Comparison of ENCODE assay signal across 8 cellular contexts in the genomic region with DNA sequence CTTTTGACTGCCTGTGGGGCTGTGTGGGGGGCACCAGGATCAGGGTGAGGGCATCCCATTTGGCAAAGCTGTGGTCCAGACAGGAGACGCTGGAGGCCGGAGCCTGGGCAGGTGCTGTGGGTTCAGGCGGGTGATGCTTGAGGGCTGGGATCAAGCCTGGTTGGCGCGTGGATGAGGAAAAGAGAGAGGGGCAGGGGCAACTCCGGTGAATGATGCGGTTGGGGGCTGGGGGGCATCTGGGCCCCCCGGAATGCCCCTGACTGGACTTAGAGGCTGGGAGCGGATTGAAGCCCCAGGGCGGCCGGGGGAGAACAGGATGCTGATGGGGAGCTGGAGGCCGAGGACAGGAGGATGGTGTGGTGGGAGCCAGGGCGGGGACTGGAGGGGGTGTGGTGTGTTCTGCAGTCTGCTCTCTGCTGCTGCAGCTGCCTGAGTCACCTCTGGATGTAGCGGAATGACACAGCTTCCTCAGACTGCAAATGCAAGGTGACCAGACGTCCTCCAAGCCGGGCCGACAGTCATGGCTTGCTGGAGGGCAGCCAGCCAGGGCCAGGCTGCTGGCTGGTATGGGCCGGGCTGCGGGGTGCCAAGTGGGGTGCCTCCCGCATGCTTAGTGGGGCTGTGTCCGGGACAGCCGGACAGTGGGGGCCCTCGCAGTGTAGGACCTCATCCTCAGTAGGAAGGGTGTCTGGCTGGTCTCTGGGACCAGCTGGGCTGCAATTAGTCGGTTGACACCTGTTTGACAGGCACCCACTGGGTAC. TPM values are rescaled to one million over a fixed set of nuclear protein-coding genes. Genes with fewer than 3 reads are reported as not detected.
DNase-seq lines count a peak whose midpoint lies in the region; ATAC-seq, FAIRE-seq and TF ChIP-seq lines count a peak whose summit lies in the region.

No MANE protein-coding gene starts in this region.

- H3K4me3 Mint-ChIP-seq in activated B cell treated with CpG ODN at 0.5 μM for 24 hours: peak overlapping the region; percentile 87

- DNase-seq in AG10803 (ENCODE audit: low read depth): peak; percentile 87
- DNase-seq in H54 (ENCODE audit: insufficient read length, low spot score): peak; percentile 100
- DNase-seq in activated B cell treated with CpG ODN at 0.5 μM for 24 hours: no peak
- DNase-seq in esophagus squamous epithelium (lab: John Stamatoyannopoulos, UW): no peak
- no peak for DNase-seq in DMS79 treated with DMSO at 0.1 percent for 48 hours (lab: John Stamatoyannopoulos, UW)
- no peak for DNase-seq in KBM-7
- no peak for DNase-seq in iPS-NIHi11 (ENCODE audit: low spot score)

- in situ Hi-C loops in KBM-7 (cut with MboI; ENCODE audit: low pct_unique_long_range_greater_than_20kb, low sequenced_read_pairs): no loop called here

- peak overlapping the region; percentile 96 to 99 (median 98) for H3K27ac ChIP-seq in esophagus squamous epithelium
- H3K27ac ChIP-seq in parathyroid adenoma: peak overlapping the region; percentile 75

- H3K27me3 ChIP-seq in esophagus squamous epithelium: no peaks in the 10 kb centered on the region
- no peaks in the 10 kb centered on the region for H3K27me3 ChIP-seq in parathyroid adenoma (ENCODE audit: control insufficient read depth, insufficient read depth, low read length)

- no peaks in the 10 kb centered on the region for H3K9me3 ChIP-seq in esophagus squamous epithelium
- H3K9me3 ChIP-seq in parathyroid adenoma (ENCODE audit: control insufficient read depth, low read length): no peaks in the 10 kb centered on the region

- peak overlapping the region; percentile 87 for H3K27ac Mint-ChIP-seq in activated B cell treated with CpG ODN at 0.5 μM for 24 hours

- H3K27me3 Mint-ChIP-seq in activated B cell treated with CpG ODN at 0.5 μM for 24 hours: no peaks in the 10 kb centered on the region

- TF ChIP-seq CTCF in AG10803 (conservative IDR thresholded peaks at IDR 0.05; ENCODE audit: low read length) (no peak), activated B cell treated with CpG ODN at 0.5 μM for 24 hours (IDR thresholded peaks at IDR 0.05) (no peak), esophagus squamous epithelium (IDR thresholded peaks at IDR 0.05) (no peak), parathyroid adenoma (IDR thresholded peaks at IDR 0.05) (no peak)

- H3K36me3 Mint-ChIP-seq in activated B cell treated with CpG ODN at 0.5 μM for 24 hours (ENCODE audit: low read depth): peaks cover 20% of the 10 kb centered on the region

- H3K4me1 Mint-ChIP-seq in activated B cell treated with CpG ODN at 0.5 μM for 24 hours: peaks cover 34% of the 10 kb centered on the region

- CTCF ChIA-PET in activated B cell treated with CpG ODN at 0.5 μM for 24 hours (lab: Charles Lee): no interaction called here

- H3K36me3 ChIP-seq in esophagus squamous epithelium: peaks cover 0 to 19% (median 5%) of the 10 kb centered on the region in 3 donors
- H3K36me3 ChIP-seq in parathyroid adenoma (ENCODE audit: control insufficient read depth, insufficient read depth, low read length): no peaks in the 10 kb centered on the region

- peak; percentile 41 for ATAC-seq in activated B cell treated with CpG ODN at 0.5 μM for 24 hours (ENCODE audit: low read depth)

- H3K4me1 ChIP-seq in esophagus squamous epithelium (peaks cover 54 to 82% (median 58%) of the 10 kb centered on the region in 3 donors), parathyroid adenoma (peaks cover 22% of the 10 kb centered on the region)

- H3K9me3 Mint-ChIP-seq in activated B cell treated with CpG ODN at 0.5 μM for 24 hours: no peaks in the 10 kb centered on the region

- POLR2A ChIA-PET in activated B cell treated with CpG ODN at 0.5 μM for 24 hours (lab: Charles Lee): interaction anchor here (0.6 to 3.3 kb wide), 5 partner anchors 21 to 717 kb away, joined by 3 to 31 read pairs (median 5); partner anchors contain the start of gene INTS1

- H3K9ac ChIP-seq in parathyroid adenoma: no peak overlapping the region

- TF ChIP-seq POLR2A in H54 (IDR thresholded peaks at IDR 0.05; ENCODE audit: low read depth, low read length) (peak; percentile 41; the same call in 1 of the 2 replicates), esophagus squamous epithelium (IDR thresholded peaks at IDR 0.05) (no peak)

- no peak overlapping the region for H2AFZ ChIP-seq in parathyroid adenoma

- WGBS in esophagus squamous epithelium, 2 donors: 40 to 59% methylated on average over 14 to 17 of the region's 24 CpGs

- intact Hi-C loops in activated B cell treated with CpG ODN at 0.5 μM for 24 hours (cut with micrococcal nuclease) (loop anchor here (2.0 to 10.0 kb wide), 2 partner anchors 75 to 299 kb away; partner anchors contain the start of genes MICALL2 and UNCX), esophagus squamous epithelium (cut with DNase I) (no loop called here)

- peak overlapping the region; percentile 76 for H3K4me3 ChIP-seq in AG10803 (ENCODE audit: low read length)
- peak overlapping the region in 3 of 4 donors; percentile 70 to 93 (median 71) for H3K4me3 ChIP-seq in esophagus squamous epithelium
- no peak overlapping the region for H3K4me3 ChIP-seq in parathyroid adenoma (ENCODE audit: low read depth, low read length)

- H3K4me2 ChIP-seq in parathyroid adenoma (ENCODE audit: low read length): no peak overlapping the region

- peak; percentile 67 for FAIRE-seq in H54 (lab: Jason Lieb, UNC)

- peaks cover 5% of the 10 kb centered on the region for H3K79me2 ChIP-seq in parathyroid adenoma

RNA-seq across cellular contexts. Expression of gene MAFK, which starts 3.2 kb away (rescaled TPM):
- total RNA-seq in activated B cell treated with CpG ODN at 0.5 μM for 24 hours (30.3 and 38.5 TPM in 2 replicates), esophagus squamous epithelium (10 to 100 TPM; 11.3 to 26.9 (median 18.9) TPM)

RNA-seq across cellular contexts. Expression of gene TMEM184A, which starts 22.3 kb away (rescaled TPM):
- total RNA-seq in activated B cell treated with CpG ODN at 0.5 μM for 24 hours (not detected in 2 replicates), esophagus squamous epithelium (100 to 1,000 TPM in 2 of 4 donors, 10 to 100 TPM in 2; 56.7 to 204 (median 98.9) TPM)

RNA-seq across cellular contexts. Expression of gene INTS1, which starts 29.6 kb away (rescaled TPM):
- total RNA-seq in activated B cell treated with CpG ODN at 0.5 μM for 24 hours: 97.6 and 110 TPM in 2 replicates
- 10 to 100 TPM; 27.8 to 45.3 (median 36.6) TPM for total RNA-seq in esophagus squamous epithelium

RNA-seq across cellular contexts. Expression of gene PSMG3, which starts 36.1 kb away (rescaled TPM):
- total RNA-seq in activated B cell treated with CpG ODN at 0.5 μM for 24 hours (29.5 and 30.5 TPM in 2 replicates), esophagus squamous epithelium (10 to 100 TPM; 44.5 to 63.6 (median 47.4) TPM)

Comparison
In these comparisons a context has a peak if more than half of its experiments do, and no peak if none do; other contexts are left out.
1. DNase-seq: peak in AG10803 (single experiment) and H54 (single experiment); none in activated B cell treated with CpG ODN at 0.5 μM for 24 hours (single experiment), esophagus squamous epithelium (single experiment), DMS79 treated with DMSO at 0.1 percent for 48 hours (single experiment), KBM-7 (single experiment) and iPS-NIHi11 (single experiment).
2. RNA of gene TMEM184A, which starts 22.3 kb away (total RNA-seq): 56.7 to 204 TPM in esophagus squamous epithelium; not detected in activated B cell treated with CpG ODN at 0.5 μM for 24 hours; every median in the first group is over 10 times any median in the second.